In the genomic region with DNA sequence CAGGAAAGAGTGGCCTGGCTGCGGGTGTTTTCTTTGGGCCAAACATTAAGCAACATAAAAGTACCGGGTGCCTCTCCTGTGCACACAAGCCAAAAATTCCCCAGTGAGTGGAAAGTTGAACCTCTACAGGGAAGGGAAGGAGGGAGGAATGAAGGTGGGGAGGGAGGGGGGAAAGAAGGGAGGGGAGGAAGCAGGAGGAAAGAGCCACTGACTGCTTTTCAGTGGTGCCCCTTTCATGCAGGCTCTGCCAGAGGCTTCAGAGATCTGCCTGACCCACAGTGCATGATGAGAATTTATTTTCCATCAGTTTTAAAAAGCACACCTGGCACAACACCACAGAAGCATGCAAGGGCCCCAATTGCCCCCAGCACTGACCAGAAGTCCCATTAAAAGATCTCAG, we compare ENCODE assay signal across 26 cellular contexts. TPM values are rescaled to one million over a fixed set of nuclear protein-coding genes. Genes with fewer than 3 reads are reported as not detected.
A peak's percentile ranks its signal among the peaks of the same experiment; 100 is the strongest.
DNase-seq lines count a peak whose midpoint lies in the region; ATAC-seq, FAIRE-seq and TF ChIP-seq lines count a peak whose summit lies in the region.
"Had no signal": no experiment of that assay in that cellular context is flagged by ENCODE, and none has a peak within 500 bp of the region (broad histone marks: within the 10 kb centered on the region; RNA-seq: fewer than 3 reads in every experiment).

No MANE protein-coding gene starts in this region.

- H3K27me3 ChIP-seq in HepG2 (ENCODE audit: control insufficient read depth in 1 of 2, insufficient read depth in 2 of 2, low read length in 2 of 2) (no peaks in the 10 kb centered on the region), right lobe of liver (no peaks in the 10 kb centered on the region), Loucy (ENCODE audit: insufficient read depth, low read length, poor library complexity, severe bottlenecking) (no peaks in the 10 kb centered on the region), thyroid gland (no peaks in the 10 kb centered on the region), esophagus muscularis mucosa (no peaks in the 10 kb centered on the region)
- H3K27me3 ChIP-seq: BE2C had no signal

- H3K4me2 ChIP-seq in HepG2 (ENCODE audit: low read depth, low read length) (no peak overlapping the region), Loucy (ENCODE audit: low read depth, low read length, poor library complexity, severe bottlenecking) (peak overlapping the region; percentile 11)
- H3K4me2 ChIP-seq: A549 had no signal

- no peak for ATAC-seq in HepG2
- ATAC-seq in right lobe of liver = no peak
- ATAC-seq: A549, GM12878 had no signal

- FAIRE-seq in HepG2 (lab: Jason Lieb, UNC) = no peak
- FAIRE-seq: A549, GM12878, GM19239, H1 had no signal

- no peaks in the 10 kb centered on the region for H3K79me2 ChIP-seq in HepG2 (ENCODE audit: insufficient read depth, low read length)
- H3K79me2 ChIP-seq in Loucy (ENCODE audit: insufficient read depth, low read length) = no peaks in the 10 kb centered on the region

- H3K9me2 ChIP-seq in Loucy (replicated peaks; ENCODE audit: low read depth, low read length) = no peaks in the 10 kb centered on the region

- peaks cover 13% of the 10 kb centered on the region for H3K36me3 Mint-ChIP-seq in nephron progenitor cell (ENCODE audit: low read depth)

- TF ChIP-seq CTCF in HepG2 (CRISPR knock-in tag; IDR thresholded peaks at IDR 0.05) (no peak), right lobe of liver (IDR thresholded peaks at IDR 0.05) (no peak), Loucy (conservative IDR thresholded peaks at IDR 0.05; ENCODE audit: low read length) (no peak), nephron progenitor cell (IDR thresholded peaks at IDR 0.05) (no peak), thyroid gland (IDR thresholded peaks at IDR 0.05) (no peak), esophagus muscularis mucosa (IDR thresholded peaks at IDR 0.05) (no peak)

- intact Hi-C loops in HepG2 (cut with micrococcal nuclease; ENCODE audit: unreplicated experiment) = no loop called here
- intact Hi-C loops in right lobe of liver (cut with DNase I) = loop anchor here in 1 of 2 donors (10.0 kb wide), 1 partner anchor 67 kb away; a partner anchor contains a TSS
- intact Hi-C loops in thyroid gland (cut with DNase I) = loop anchor here (10.0 kb wide), 2 partner anchors 57 to 203 kb away; no protein-coding TSS in a partner anchor
- intact Hi-C loops in esophagus muscularis mucosa (cut with DNase I) = no loop called here

- H4K20me1 ChIP-seq in HepG2 (ENCODE audit: insufficient read depth, low read length) = no peaks in the 10 kb centered on the region
- H4K20me1 ChIP-seq in Loucy (ENCODE audit: insufficient read depth, low read length, poor library complexity, severe bottlenecking) = no peaks in the 10 kb centered on the region

- POLR2A ChIA-PET in HepG2 (lab: Yijun Ruan, JAX) = no interaction called here

- no peak overlapping the region for H3K27ac ChIP-seq in HepG2 (ENCODE audit: extremely low read length, insufficient read depth, low read length)
- no peak overlapping the region for H3K27ac ChIP-seq in right lobe of liver
- no peak overlapping the region for H3K27ac ChIP-seq in thyroid gland
- no peak overlapping the region for H3K27ac ChIP-seq in esophagus muscularis mucosa (replicated peaks in 1 of 4)
- H3K27ac ChIP-seq: A549, GM23248 had no signal

- TF ChIP-seq EP300 in HepG2 (IDR thresholded peaks at IDR 0.05; ENCODE audit: low read depth in 2 of 2, low read length in 2 of 2) (no peak), HepG2 (CRISPR knock-in tag; IDR thresholded peaks at IDR 0.05; ENCODE audit: borderline replicate concordance) (no peak), esophagus muscularis mucosa (IDR thresholded peaks at IDR 0.05) (no peak)

- H3K4me3 Mint-ChIP-seq in nephron progenitor cell = no peak overlapping the region
- H3K4me3 Mint-ChIP-seq: CD4-positive, alpha-beta memory T cell had no signal

- no peaks in the 10 kb centered on the region for H3F3A ChIP-seq in Loucy (ENCODE audit: low read depth)

- peaks cover 16% of the 10 kb centered on the region for H3K4me1 Mint-ChIP-seq in nephron progenitor cell

- DNase-seq in HepG2 (ENCODE audit: low spot score) (no peak), right lobe of liver (no peak), nephron progenitor cell (no peak), thyroid gland (peak; percentile 34 to 39), COLO829 (ENCODE audit: low spot score) (no peak), NCI-H1694 treated with DMSO at 0.1 percent for 48 hours (lab: John Stamatoyannopoulos, UW) (no peak), esophagus muscularis mucosa (ENCODE audit: extremely low spot score) (no peak)
- DNase-seq: 8988T; ACHN; AML-193; BE2C; C1 segment of cervical spinal cord; Caco-2; CD4-positive, alpha-beta memory T cell; DMS153; DMS79; EL; GDM1; GM23248; HCEC 1CT had no signal

- TF ChIP-seq POLR2A in HepG2 (IDR thresholded peaks at IDR 0.05; ENCODE audit: insufficient read depth in 1 of 2, low read depth in 2 of 2, low read length in 2 of 2) (no peak), right lobe of liver (IDR thresholded peaks at IDR 0.05) (no peak), thyroid gland (IDR thresholded peaks at IDR 0.05) (no peak), esophagus muscularis mucosa (IDR thresholded peaks at IDR 0.05; ENCODE audit: low read depth) (no peak)

- H2AFZ ChIP-seq in HepG2 (ENCODE audit: low read length) = no peak overlapping the region
- no peak overlapping the region for H2AFZ ChIP-seq in Loucy (ENCODE audit: low read length)
- H2AFZ ChIP-seq: GM23248 had no signal

- no peaks in the 10 kb centered on the region for H3K27me3 Mint-ChIP-seq in nephron progenitor cell (ENCODE audit: low read depth, poor library complexity)
- H3K27me3 Mint-ChIP-seq: CD4-positive, alpha-beta memory T cell had no signal

- no peaks in the 10 kb centered on the region for H3K9me3 ChIP-seq in HepG2 (ENCODE audit: low read length)
- no peaks in the 10 kb centered on the region for H3K9me3 ChIP-seq in right lobe of liver
- H3K9me3 ChIP-seq in Loucy (ENCODE audit: insufficient read depth, low read depth, low read length) = no peaks in the 10 kb centered on the region
- no peaks in the 10 kb centered on the region for H3K9me3 ChIP-seq in thyroid gland
- no peaks in the 10 kb centered on the region for H3K9me3 ChIP-seq in esophagus muscularis mucosa
- H3K9me3 ChIP-seq: A549, BE2C, Caco-2 had no signal

- H3K4me1 ChIP-seq in HepG2 (ENCODE audit: insufficient read depth, low read length) = peaks cover 46% of the 10 kb centered on the region
- H3K4me1 ChIP-seq in right lobe of liver = peaks cover 0 to 6% (median 3%) of the 10 kb centered on the region in 4 donors
- peaks cover 29% of the 10 kb centered on the region for H3K4me1 ChIP-seq in Loucy (ENCODE audit: insufficient read depth, low read length, poor library complexity, severe bottlenecking)
- no peaks in the 10 kb centered on the region for H3K4me1 ChIP-seq in thyroid gland
- peaks cover 0 to 14% (median 5%) of the 10 kb centered on the region in 4 donors for H3K4me1 ChIP-seq in esophagus muscularis mucosa
- H3K4me1 ChIP-seq: Caco-2 had no signal

- WGBS in HepG2 (ENCODE audit: low lambda C conversion rate) = 83% methylated on average over 2 of the region's 2 CpGs
- WGBS in right lobe of liver (ENCODE audit: insufficient coverage, low coverage, low lambda C conversion rate, missing lambda C conversion rate) = 58% methylated on average over 2 of the region's 2 CpGs
- WGBS in thyroid gland, 2 donors = 23% methylated on average over 2 of the region's 2 CpGs
- 78% methylated on average over 2 of the region's 2 CpGs for WGBS in esophagus muscularis mucosa

- H3K36me3 ChIP-seq in HepG2 (replicated peaks in 1 of 2; ENCODE audit: control insufficient read depth in 1 of 2, insufficient read depth in 2 of 2, low read length in 2 of 2) = peaks cover 0 to 12% of the 10 kb centered on the region in 2 experiments; a peak in 2 of 5 replicates
- H3K36me3 ChIP-seq in right lobe of liver = peaks cover 0 to 3% (median under 1%) of the 10 kb centered on the region in 4 donors
- no peaks in the 10 kb centered on the region for H3K36me3 ChIP-seq in Loucy (ENCODE audit: insufficient read depth, low read length)
- H3K36me3 ChIP-seq in thyroid gland = peaks cover 13 to 14% of the 10 kb centered on the region in 2 donors
- peaks cover 14 to 60% (median 40%) of the 10 kb centered on the region in 4 donors for H3K36me3 ChIP-seq in esophagus muscularis mucosa
- H3K36me3 ChIP-seq: BE2C had no signal

- H3K9ac ChIP-seq in HepG2 (ENCODE audit: insufficient read depth, low read depth, low read length) (no peak overlapping the region), Loucy (ENCODE audit: low read depth, low read length, poor library complexity, severe bottlenecking) (peak overlapping the region; percentile 39)
- H3K9ac ChIP-seq: GM23248 had no signal

- CTCF ChIA-PET in HepG2 (lab: Yijun Ruan, JAX; ENCODE audit: low intra/inter-chr PET ratio, low total read pairs) = no interaction called here

- in situ Hi-C loops in HepG2 (cut with HindIII; ENCODE audit: extremely low pct_ligation_motif_present, low pct_unique_long_range_greater_than_20kb) = loop anchor here (10.0 kb wide), 1 partner anchor 57 kb away; no protein-coding TSS in a partner anchor

- no TSS peak for BruUV-seq in HepG2 (replicated peaks; lab: Mats Ljungman, UMichigan)

- no peak overlapping the region for H3K4me3 ChIP-seq in HepG2 (replicated peaks in 1 of 3; ENCODE audit: insufficient read depth in 1 of 3, low read depth in 2 of 3, low read length in 3 of 3)
- no peak overlapping the region for H3K4me3 ChIP-seq in right lobe of liver
- H3K4me3 ChIP-seq in Loucy (ENCODE audit: low read length, poor library complexity, severe bottlenecking) = no peak overlapping the region
- H3K4me3 ChIP-seq in thyroid gland (replicated peaks in 1 of 3) = no peak overlapping the region
- H3K4me3 ChIP-seq in esophagus muscularis mucosa = no peak overlapping the region
- H3K4me3 ChIP-seq: A549, GM12878, GM23248 had no signal

- H3K9me3 Mint-ChIP-seq in nephron progenitor cell = no peaks in the 10 kb centered on the region
- H3K9me3 Mint-ChIP-seq: CD4-positive, alpha-beta memory T cell had no signal

- TF ChIP-seq RAD21 in HepG2 (CRISPR knock-in tag; IDR thresholded peaks at IDR 0.05) = no peak

- H3K27ac Mint-ChIP-seq in nephron progenitor cell = peak overlapping the region; percentile 69

RNA-seq across cellular contexts. Expression of a gene that starts 27.5 kb away (rescaled TPM):
- total RNA-seq in HepG2 (2016; rRNA removed; fragmentation: Illumina TruSeq; extraction: Trizol) (not detected in 2 replicates), right lobe of liver (under 1 TPM in 2 of 6 experiments, not detected in 4; 0.74 to 0.93 TPM), thyroid gland (not detected), esophagus muscularis mucosa (not detected)
- not detected in 2 replicates for total RNA-seq in HepG2 (2016; cell fraction: cytosol; rRNA removed; fragmentation: Illumina TruSeq; extraction: Trizol; ENCODE audit: low read depth)
- total RNA-seq in HepG2 (2016; cell fraction: insoluble cytoplasmic fraction; rRNA removed; fragmentation: Illumina TruSeq; extraction: Trizol) = not detected in 2 replicates
- total RNA-seq in HepG2 (2016; cell fraction: membrane; rRNA removed; fragmentation: Illumina TruSeq; extraction: Trizol) = not detected in 2 replicates
- not detected in 2 replicates for total RNA-seq in HepG2 (2016; cell fraction: nucleus; rRNA removed; fragmentation: Illumina TruSeq; extraction: Trizol)
- polyA plus RNA-seq in HepG2 (2011; rRNA removed) = 0.12 and 0.21 TPM in 2 replicates
- polyA plus RNA-seq in HepG2 (2011; cell fraction: cytosol; rRNA removed) = 0.22 and 0.74 TPM in 2 replicates
- polyA plus RNA-seq in HepG2 (2011; cell fraction: nucleus; rRNA removed) = 0.37 and 0.38 TPM in 2 replicates
- polyA plus RNA-seq in HepG2 (2012) = not detected in 2 replicates
- polyA plus RNA-seq in HepG2 (2016; cell fraction: cytosol; fragmentation: Illumina TruSeq; extraction: Trizol; ENCODE audit: low read depth) = not detected in 2 replicates
- not detected in 2 replicates for polyA plus RNA-seq in HepG2 (2016; cell fraction: insoluble cytoplasmic fraction; fragmentation: Illumina TruSeq; extraction: Trizol; ENCODE audit: low read depth)
- not detected in 2 replicates for polyA plus RNA-seq in HepG2 (2016; cell fraction: membrane; fragmentation: Illumina TruSeq; extraction: Trizol; ENCODE audit: low read depth)
- polyA plus RNA-seq in HepG2 (2016; cell fraction: nucleus; fragmentation: Illumina TruSeq; extraction: Trizol; ENCODE audit: insufficient read depth, low read depth) = not detected in 2 replicates
- not detected in 2 replicates for polyA minus RNA-seq in HepG2 (2011; rRNA and poly(A)+ RNA removed; ENCODE audit: low replicate concordance)
- polyA minus RNA-seq in HepG2 (2011; cell fraction: cytosol; rRNA and poly(A)+ RNA removed) = not detected in 2 replicates
- not detected in 2 replicates for polyA minus RNA-seq in HepG2 (2011; cell fraction: nucleus; rRNA and poly(A)+ RNA removed)
- total RNA-seq: Caco-2; CD4-positive, alpha-beta memory T cell; GM12878; GM23248; H1; H7 had no signal
- polyA plus RNA-seq: A549; CD4-positive, alpha-beta memory T cell; GM12878; GM23248 had no signal

RNA-seq across cellular contexts. Expression of a gene that starts 40.6 kb away (rescaled TPM):
- total RNA-seq in HepG2 (2016; rRNA removed; fragmentation: Illumina TruSeq; extraction: Trizol) (not detected in 2 replicates), right lobe of liver (10 to 100 TPM in 2 of 6 experiments, 1 to 10 TPM in 4; 1.8 to 41.2 (median 7.0) TPM), thyroid gland (not detected), esophagus muscularis mucosa (not detected)
- not detected in 2 replicates for total RNA-seq in HepG2 (2016; cell fraction: cytosol; rRNA removed; fragmentation: Illumina TruSeq; extraction: Trizol; ENCODE audit: low read depth)
- not detected in 2 replicates for total RNA-seq in HepG2 (2016; cell fraction: insoluble cytoplasmic fraction; rRNA removed; fragmentation: Illumina TruSeq; extraction: Trizol)
- total RNA-seq in HepG2 (2016; cell fraction: membrane; rRNA removed; fragmentation: Illumina TruSeq; extraction: Trizol) = not detected in 2 replicates
- total RNA-seq in HepG2 (2016; cell fraction: nucleus; rRNA removed; fragmentation: Illumina TruSeq; extraction: Trizol) = not detected in 2 replicates
- not detected in 2 replicates for polyA plus RNA-seq in HepG2 (2011; rRNA removed)
- polyA plus RNA-seq in HepG2 (2011; cell fraction: cytosol; rRNA removed) = not detected in 2 replicates
- not detected in 2 replicates for polyA plus RNA-seq in HepG2 (2011; cell fraction: nucleus; rRNA removed)
- not detected in 2 replicates for polyA plus RNA-seq in HepG2 (2012)
- polyA plus RNA-seq in HepG2 (2016; cell fraction: cytosol; fragmentation: Illumina TruSeq; extraction: Trizol; ENCODE audit: low read depth) = not detected in 2 replicates
- not detected in 2 replicates for polyA plus RNA-seq in HepG2 (2016; cell fraction: insoluble cytoplasmic fraction; fragmentation: Illumina TruSeq; extraction: Trizol; ENCODE audit: low read depth)
- not detected in 2 replicates for polyA plus RNA-seq in HepG2 (2016; cell fraction: membrane; fragmentation: Illumina TruSeq; extraction: Trizol; ENCODE audit: low read depth)
- polyA plus RNA-seq in HepG2 (2016; cell fraction: nucleus; fragmentation: Illumina TruSeq; extraction: Trizol; ENCODE audit: insufficient read depth, low read depth) = not detected in 2 replicates
- polyA minus RNA-seq in HepG2 (2011; rRNA and poly(A)+ RNA removed; ENCODE audit: low replicate concordance) = not detected in 2 replicates
- not detected in 2 replicates for polyA minus RNA-seq in HepG2 (2011; cell fraction: cytosol; rRNA and poly(A)+ RNA removed)
- polyA minus RNA-seq in HepG2 (2011; cell fraction: nucleus; rRNA and poly(A)+ RNA removed) = not detected in 2 replicates
- total RNA-seq: GM12878, GM23248, H1 had no signal
- polyA plus RNA-seq: A549, GM12878, H1 had no signal

RNA-seq across cellular contexts. Expression of a gene that starts 47.7 kb away (rescaled TPM):
- 46.8 and 63.4 TPM in 2 replicates for total RNA-seq in HepG2 (2016; rRNA removed; fragmentation: Illumina TruSeq; extraction: Trizol)
- 4.3 and 4.6 TPM in 2 replicates for total RNA-seq in HepG2 (2016; cell fraction: cytosol; rRNA removed; fragmentation: Illumina TruSeq; extraction: Trizol; ENCODE audit: low read depth)
- total RNA-seq in HepG2 (2016; cell fraction: insoluble cytoplasmic fraction; rRNA removed; fragmentation: Illumina TruSeq; extraction: Trizol) = 45.4 and 62.9 TPM in 2 replicates
- 15.5 and 16.7 TPM in 2 replicates for total RNA-seq in HepG2 (2016; cell fraction: membrane; rRNA removed; fragmentation: Illumina TruSeq; extraction: Trizol)
- 27.9 and 28.4 TPM in 2 replicates for total RNA-seq in HepG2 (2016; cell fraction: nucleus; rRNA removed; fragmentation: Illumina TruSeq; extraction: Trizol)
- polyA plus RNA-seq in HepG2 (2011; rRNA removed) = 34.4 and 36.6 TPM in 2 replicates
- 23.0 and 32.0 TPM in 2 replicates for polyA plus RNA-seq in HepG2 (2011; cell fraction: cytosol; rRNA removed)
- polyA plus RNA-seq in HepG2 (2011; cell fraction: nucleus; rRNA removed) = 12.1 and 17.5 TPM in 2 replicates
- polyA plus RNA-seq in HepG2 (2012) = 23.7 and 26.2 TPM in 2 replicates
- 2.5 TPM in 2 replicates for polyA plus RNA-seq in HepG2 (2016; cell fraction: cytosol; fragmentation: Illumina TruSeq; extraction: Trizol; ENCODE audit: low read depth)
- 55.4 and 56.5 TPM in 2 replicates for polyA plus RNA-seq in HepG2 (2016; cell fraction: insoluble cytoplasmic fraction; fragmentation: Illumina TruSeq; extraction: Trizol; ENCODE audit: low read depth)
- 6.5 and 7.2 TPM in 2 replicates for polyA plus RNA-seq in HepG2 (2016; cell fraction: membrane; fragmentation: Illumina TruSeq; extraction: Trizol; ENCODE audit: low read depth)
- 33.3 and 36.2 TPM in 2 replicates for polyA plus RNA-seq in HepG2 (2016; cell fraction: nucleus; fragmentation: Illumina TruSeq; extraction: Trizol; ENCODE audit: insufficient read depth, low read depth)
- polyA minus RNA-seq in HepG2 (2011; rRNA and poly(A)+ RNA removed; ENCODE audit: low replicate concordance) = 24.9 and 38.7 TPM in 2 replicates
- 27.8 and 30.8 TPM in 2 replicates for polyA minus RNA-seq in HepG2 (2011; cell fraction: cytosol; rRNA and poly(A)+ RNA removed)
- polyA minus RNA-seq in HepG2 (2011; cell fraction: nucleus; rRNA and poly(A)+ RNA removed) = 26.4 and 34.6 TPM in 2 replicates
- total RNA-seq in right lobe of liver = 10 to 100 TPM; 10.3 to 18.2 (median 11.3) TPM
- total RNA-seq in thyroid gland = 10 to 100 TPM; 20.6 to 24.2 (median 21.3) TPM
- 10 to 100 TPM; 10.8 to 15.7 (median 14.3) TPM for total RNA-seq in esophagus muscularis mucosa

RNA-seq across cellular contexts. Expression of a gene that starts 47.7 kb away (rescaled TPM):
- total RNA-seq in HepG2 (2016; rRNA removed; fragmentation: Illumina TruSeq; extraction: Trizol) (5.4 and 5.6 TPM in 2 replicates), right lobe of liver (1 to 10 TPM; 1.8 to 3.2 (median 2.0) TPM), thyroid gland (10 to 100 TPM in 1 of 4 donors, 1 to 10 TPM in 3; 7.0 to 12.4 (median 8.7) TPM), esophagus muscularis mucosa (10 to 100 TPM in 1 of 4 donors, 1 to 10 TPM in 3; 5.8 to 10.3 (median 7.6) TPM)
- 1.1 and 1.2 TPM in 2 replicates for total RNA-seq in HepG2 (2016; cell fraction: cytosol; rRNA removed; fragmentation: Illumina TruSeq; extraction: Trizol; ENCODE audit: low read depth)
- 4.7 and 5.2 TPM in 2 replicates for total RNA-seq in HepG2 (2016; cell fraction: insoluble cytoplasmic fraction; rRNA removed; fragmentation: Illumina TruSeq; extraction: Trizol)
- 3.0 TPM in 2 replicates for total RNA-seq in HepG2 (2016; cell fraction: membrane; rRNA removed; fragmentation: Illumina TruSeq; extraction: Trizol)
- total RNA-seq in HepG2 (2016; cell fraction: nucleus; rRNA removed; fragmentation: Illumina TruSeq; extraction: Trizol) = 3.8 and 4.4 TPM in 2 replicates
- polyA plus RNA-seq in HepG2 (2011; rRNA removed) = 4.6 and 5.3 TPM in 2 replicates
- polyA plus RNA-seq in HepG2 (2011; cell fraction: cytosol; rRNA removed) = 4.0 and 4.4 TPM in 2 replicates
- polyA plus RNA-seq in HepG2 (2011; cell fraction: nucleus; rRNA removed) = 6.4 and 7.0 TPM in 2 replicates
- polyA plus RNA-seq in HepG2 (2012) = 3.5 and 3.7 TPM in 2 replicates
- polyA plus RNA-seq in HepG2 (2016; cell fraction: cytosol; fragmentation: Illumina TruSeq; extraction: Trizol; ENCODE audit: low read depth) = 0.60 and 0.69 TPM in 2 replicates
- polyA plus RNA-seq in HepG2 (2016; cell fraction: insoluble cytoplasmic fraction; fragmentation: Illumina TruSeq; extraction: Trizol; ENCODE audit: low read depth) = 5.0 and 5.2 TPM in 2 replicates
- polyA plus RNA-seq in HepG2 (2016; cell fraction: membrane; fragmentation: Illumina TruSeq; extraction: Trizol; ENCODE audit: low read depth) = 1.2 and 1.6 TPM in 2 replicates
- polyA plus RNA-seq in HepG2 (2016; cell fraction: nucleus; fragmentation: Illumina TruSeq; extraction: Trizol; ENCODE audit: insufficient read depth, low read depth) = 5.2 and 5.3 TPM in 2 replicates
- polyA minus RNA-seq in HepG2 (2011; rRNA and poly(A)+ RNA removed; ENCODE audit: low replicate concordance) = 2.1 and 16.1 TPM in 2 replicates
- 4.9 and 5.5 TPM in 2 replicates for polyA minus RNA-seq in HepG2 (2011; cell fraction: cytosol; rRNA and poly(A)+ RNA removed)
- 5.0 and 6.8 TPM in 2 replicates for polyA minus RNA-seq in HepG2 (2011; cell fraction: nucleus; rRNA and poly(A)+ RNA removed)

Comparison
In these comparisons a context has a peak if more than half of its experiments do, and no peak if none do; other contexts are left out.
1. DNase-seq: peak in thyroid gland (2 of 2); none in HepG2 (single experiment), right lobe of liver (0 of 3), nephron progenitor cell (single experiment), COLO829 (single experiment), NCI-H1694 treated with DMSO at 0.1 percent for 48 hours (single experiment) and esophagus muscularis mucosa (single experiment).